In genomic region chr3:153070153-153070868, GRCh38 we compare ENCODE assay signal across 10 cellular contexts.
DNase-seq lines count a peak whose midpoint lies in the region; ATAC-seq, FAIRE-seq and TF ChIP-seq lines count a peak whose summit lies in the region.
"Had no signal": no experiment of that assay in that cellular context is flagged by ENCODE, and none has a peak within 500 bp of the region (broad histone marks: within the 10 kb centered on the region; RNA-seq: fewer than 3 reads in every experiment).

No MANE protein-coding gene starts in this region.

- TF ChIP-seq CTCF in GM10266 (IDR thresholded peaks at IDR 0.05; ENCODE audit: control insufficient read depth, insufficient read depth, low read depth, missing control alignments), result no peak

- peak; percentile 60 for FAIRE-seq in endometrium (lab: Jason Lieb, UNC)

- ATAC-seq in GM18909 (IDR thresholded peaks at IDR 0.05; ENCODE audit: poor library complexity, unreplicated experiment), result no peak
- ATAC-seq: activated T-cell treated with anti-CD3 and anti-CD28 coated beads, Interleukin-2, amount 50 U/mL, for 4 hours had no signal

- peak; percentile 69 for DNase-seq in HCEC 1CT
- peak; percentile 58 for DNase-seq in OCI-M1 (lab: John Stamatoyannopoulos, UW)
- peak; percentile 42 for DNase-seq in renal cortical epithelial cell (ENCODE audit: low read depth)
- no peak for DNase-seq in stimulated activated CD8-positive, alpha-beta memory T cell treated with anti-CD3 and anti-CD28 coated beads, Interleukin-4, amount 100 ng/mL, for 48 hours
- DNase-seq in GM10266 (ENCODE audit: extremely low spot score), result no peak
- DNase-seq: activated T-cell treated with anti-CD3 and anti-CD28 coated beads, Interleukin-2, amount 50 U/mL, for 4 hours; DMS53; NCI-H748 treated with DMSO at 0.1 percent for 48 hours had no signal

Comparison
In these comparisons a context has a peak if more than half of its experiments do, and no peak if none do; other contexts are left out.
1. DNase-seq: peak in HCEC 1CT (single experiment), OCI-M1 (single experiment) and renal cortical epithelial cell (single experiment); none in stimulated activated CD8-positive, alpha-beta memory T cell treated with anti-CD3 and anti-CD28 coated beads, Interleukin-4, amount 100 ng/mL, for 48 hours (single experiment) and GM10266 (single experiment).